ENCODE assay signal across 16 cellular contexts in the genomic region with DNA sequence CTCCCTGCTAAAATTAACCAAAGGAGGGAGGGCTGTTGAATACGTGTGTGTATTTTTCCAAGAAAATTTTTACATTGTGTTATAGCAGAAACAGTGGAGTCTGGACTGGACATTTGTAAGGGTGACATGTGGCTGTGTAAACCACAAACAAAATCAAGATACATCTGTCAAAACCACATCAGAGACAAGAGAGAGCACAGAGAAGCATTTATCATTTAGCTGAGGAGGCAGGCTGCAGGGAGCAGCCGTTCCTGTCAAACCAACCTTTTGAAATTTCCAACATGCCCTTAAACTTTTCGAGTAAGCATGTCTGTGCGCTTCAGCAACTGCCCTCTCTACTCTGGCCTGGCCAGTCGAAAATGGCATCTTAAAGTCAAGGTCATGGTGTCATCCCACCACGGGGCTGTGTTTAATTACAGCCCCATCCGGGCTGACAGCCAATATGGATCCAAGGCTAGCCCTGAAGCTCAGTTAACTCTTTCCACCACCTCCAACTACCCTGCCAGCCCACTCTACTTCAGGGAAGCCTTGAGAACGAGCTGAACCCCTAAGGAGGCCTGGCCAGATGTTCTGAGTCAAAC. TPM values are rescaled to one million over a fixed set of nuclear protein-coding genes. Genes with fewer than 3 reads are reported as not detected.
DNase-seq lines count a peak whose midpoint lies in the region; ATAC-seq, FAIRE-seq and TF ChIP-seq lines count a peak whose summit lies in the region.
"Had no signal": no experiment of that assay in that cellular context is flagged by ENCODE, and none has a peak within 500 bp of the region (broad histone marks: within the 10 kb centered on the region; RNA-seq: fewer than 3 reads in every experiment).

No MANE protein-coding gene starts in this region.

- H3K4me2 ChIP-seq in smooth muscle cell: peak overlapping the region; percentile 60

- peak; percentile 46 for ATAC-seq in HG03378 (IDR thresholded peaks at IDR 0.05; ENCODE audit: unreplicated experiment)
- ATAC-seq in gastrocnemius medialis: no peak

- H3K79me2 ChIP-seq in smooth muscle cell (ENCODE audit: low read depth): peaks cover 73% of the 10 kb centered on the region

- no peaks in the 10 kb centered on the region for H3K36me3 ChIP-seq in smooth muscle cell (ENCODE audit: low read depth)
- no peaks in the 10 kb centered on the region for H3K36me3 ChIP-seq in gastrocnemius medialis
- H3K36me3 ChIP-seq in breast epithelium: no peaks in the 10 kb centered on the region

- WGBS in smooth muscle cell (ENCODE audit: low lambda C conversion rate): 5% methylated on average over 8 of the region's 8 CpGs

- no peak overlapping the region for H3K9ac ChIP-seq in smooth muscle cell (ENCODE audit: low read depth)

- H4K20me1 ChIP-seq in smooth muscle cell (ENCODE audit: low read depth): peaks cover 81% of the 10 kb centered on the region

- no peaks in the 10 kb centered on the region for H3K27me3 ChIP-seq in smooth muscle cell (ENCODE audit: low read depth)
- peaks cover 21 to 67% (median 53%) of the 10 kb centered on the region in 3 donors for H3K27me3 ChIP-seq in gastrocnemius medialis
- no peaks in the 10 kb centered on the region for H3K27me3 ChIP-seq in breast epithelium

- TF ChIP-seq CTCF in endothelial cell (IDR thresholded peaks at IDR 0.05; ENCODE audit: unreplicated experiment) (no peak), smooth muscle cell (IDR thresholded peaks at IDR 0.05; ENCODE audit: borderline replicate concordance, insufficient read depth, poor library complexity, severe bottlenecking) (no peak), gastrocnemius medialis (IDR thresholded peaks at IDR 0.05 in 4 of 5, conservative IDR thresholded peaks at IDR 0.05 in 1 of 5) (no peak), breast epithelium (IDR thresholded peaks at IDR 0.05) (no peak)

- DNase-seq in GM19239 (ENCODE audit: insufficient read length, low spot score) (no peak), endothelial cell (ENCODE audit: low spot score) (no peak), smooth muscle cell (lab: John Stamatoyannopoulos, UW; ENCODE audit: unreplicated experiment) (no peak), NCI-H2081 treated with DMSO at 0.1 percent for 48 hours (lab: John Stamatoyannopoulos, UW) (no peak), gastrocnemius medialis (no peak), breast epithelium (ENCODE audit: low spot score in 2 of 2) (no peak), H4 (ENCODE audit: low spot score) (no peak)
- DNase-seq: activated CD4-positive, alpha-beta memory T cell treated with anti-CD3 and anti-CD28 coated beads for 36 hours; activated naive CD4-positive, alpha-beta T cell treated with anti-CD3 and anti-CD28 coated beads, Interleukin-2, amount 10 ng/mL, durations not matched to agents 7 days and 5 days; CD8-positive, alpha-beta memory T cell; cortex of kidney; stimulated activated CD4-positive, alpha-beta T cell treated with anti-CD3 and anti-CD28 coated beads, Interleukin-12 subunit alpha, Interleukin-12 subunit beta, amount 100 ng/mL, for 4 hours; T-helper 2 cell had no signal

- H3K4me3 Mint-ChIP-seq in endothelial cell (ENCODE audit: unreplicated experiment): no peak overlapping the region
- H3K4me3 Mint-ChIP-seq: activated CD4-positive, alpha-beta memory T cell treated with anti-CD3 and anti-CD28 coated beads for 36 hours; activated naive CD4-positive, alpha-beta T cell treated with anti-CD3 and anti-CD28 coated beads, Interleukin-2, amount 10 ng/mL, durations not matched to agents 7 days and 5 days had no signal

- FAIRE-seq in GM19239 (lab: Jason Lieb, UNC): peak; percentile 80

- no peak overlapping the region for H2AFZ ChIP-seq in smooth muscle cell (ENCODE audit: low read depth)

- peaks cover 5% of the 10 kb centered on the region for H3F3A ChIP-seq in smooth muscle cell (ENCODE audit: low read depth)

- H3K27ac Mint-ChIP-seq in endothelial cell (ENCODE audit: unreplicated experiment): peak overlapping the region; percentile 3
- H3K27ac Mint-ChIP-seq: activated CD4-positive, alpha-beta memory T cell treated with anti-CD3 and anti-CD28 coated beads for 36 hours; activated naive CD4-positive, alpha-beta T cell treated with anti-CD3 and anti-CD28 coated beads, Interleukin-2, amount 10 ng/mL, durations not matched to agents 7 days and 5 days; CD8-positive, alpha-beta memory T cell; nephron had no signal

- no peak for TF ChIP-seq POLR2A in gastrocnemius medialis (IDR thresholded peaks at IDR 0.05)
- TF ChIP-seq POLR2A in breast epithelium (IDR thresholded peaks at IDR 0.05): no peak

- intact Hi-C loops in gastrocnemius medialis (cut with DNase I; ENCODE audit: low total_unique reads) (no loop called here), breast epithelium (cut with DNase I; ENCODE audit: low total_unique reads) (loop anchor here (5.0 kb wide), 1 partner anchor 322 kb away; no protein-coding TSS in a partner anchor)

- in situ Hi-C loops in gastrocnemius medialis (cut with MboI; ENCODE audit: low sequenced_read_pairs in 4 of 4): no loop called here

- H3K36me3 Mint-ChIP-seq in endothelial cell (ENCODE audit: low read depth, unreplicated experiment): no peaks in the 10 kb centered on the region
- H3K36me3 Mint-ChIP-seq: activated CD4-positive, alpha-beta memory T cell treated with anti-CD3 and anti-CD28 coated beads for 36 hours; activated naive CD4-positive, alpha-beta T cell treated with anti-CD3 and anti-CD28 coated beads, Interleukin-2, amount 10 ng/mL, durations not matched to agents 7 days and 5 days; CD8-positive, alpha-beta memory T cell had no signal

- H3K27me3 Mint-ChIP-seq in endothelial cell (ENCODE audit: unreplicated experiment): peaks cover 1% of the 10 kb centered on the region

- H3K27ac ChIP-seq in smooth muscle cell (ENCODE audit: low read depth) (peak overlapping the region; percentile 53), gastrocnemius medialis (no peak overlapping the region), breast epithelium (no peak overlapping the region)

- H3K4me3 ChIP-seq in smooth muscle cell (no peak overlapping the region), gastrocnemius medialis (no peak overlapping the region), breast epithelium (no peak overlapping the region)

- H3K4me1 Mint-ChIP-seq in endothelial cell (ENCODE audit: unreplicated experiment): peaks cover 27% of the 10 kb centered on the region

- H3K9me3 ChIP-seq in smooth muscle cell (replicated peaks; ENCODE audit: low read depth): no peaks in the 10 kb centered on the region
- H3K9me3 ChIP-seq in gastrocnemius medialis: no peaks in the 10 kb centered on the region
- no peaks in the 10 kb centered on the region for H3K9me3 ChIP-seq in breast epithelium

- H3K4me1 ChIP-seq in smooth muscle cell (ENCODE audit: low read depth) (peaks cover 17% of the 10 kb centered on the region), gastrocnemius medialis (peaks cover 10 to 12% of the 10 kb centered on the region in 2 donors), breast epithelium (no peaks in the 10 kb centered on the region)

- no peaks in the 10 kb centered on the region for H3K9me3 Mint-ChIP-seq in endothelial cell (ENCODE audit: unreplicated experiment)
- H3K9me3 Mint-ChIP-seq: activated CD4-positive, alpha-beta memory T cell treated with anti-CD3 and anti-CD28 coated beads for 36 hours; activated naive CD4-positive, alpha-beta T cell treated with anti-CD3 and anti-CD28 coated beads, Interleukin-2, amount 10 ng/mL, durations not matched to agents 7 days and 5 days; nephron had no signal

RNA-seq across cellular contexts. Expression of gene BCL11A, which starts 8.4 kb away (rescaled TPM):
- total RNA-seq in endothelial cell (ENCODE audit: unreplicated experiment): 9.6 TPM
- 5.2 and 15.8 TPM in 2 replicates for total RNA-seq in smooth muscle cell
- polyA plus RNA-seq in smooth muscle cell: 19.8 and 20.0 TPM in 2 replicates
- total RNA-seq in gastrocnemius medialis: 1 to 10 TPM in 1 of 4 donors, under 1 TPM in 2, not detected in 1; 0.04 to 1.0 (median 0.07) TPM
- total RNA-seq in breast epithelium: 10 to 100 TPM in 1 of 3 donors, 1 to 10 TPM in 1, under 1 TPM in 1; 0.64 to 13.5 (median 6.2) TPM
- total RNA-seq in H4 (2014; rRNA removed; shearing (Covaris generic)): 1.1 and 1.3 TPM in 2 replicates
- total RNA-seq: activated CD4-positive, alpha-beta memory T cell treated with anti-CD3 and anti-CD28 coated beads for 36 hours; HT-29 had no signal
- polyA plus RNA-seq: CD8-positive, alpha-beta memory T cell had no signal
